Comparison of ENCODE assay signal across 1 cellular context in the genomic region with DNA sequence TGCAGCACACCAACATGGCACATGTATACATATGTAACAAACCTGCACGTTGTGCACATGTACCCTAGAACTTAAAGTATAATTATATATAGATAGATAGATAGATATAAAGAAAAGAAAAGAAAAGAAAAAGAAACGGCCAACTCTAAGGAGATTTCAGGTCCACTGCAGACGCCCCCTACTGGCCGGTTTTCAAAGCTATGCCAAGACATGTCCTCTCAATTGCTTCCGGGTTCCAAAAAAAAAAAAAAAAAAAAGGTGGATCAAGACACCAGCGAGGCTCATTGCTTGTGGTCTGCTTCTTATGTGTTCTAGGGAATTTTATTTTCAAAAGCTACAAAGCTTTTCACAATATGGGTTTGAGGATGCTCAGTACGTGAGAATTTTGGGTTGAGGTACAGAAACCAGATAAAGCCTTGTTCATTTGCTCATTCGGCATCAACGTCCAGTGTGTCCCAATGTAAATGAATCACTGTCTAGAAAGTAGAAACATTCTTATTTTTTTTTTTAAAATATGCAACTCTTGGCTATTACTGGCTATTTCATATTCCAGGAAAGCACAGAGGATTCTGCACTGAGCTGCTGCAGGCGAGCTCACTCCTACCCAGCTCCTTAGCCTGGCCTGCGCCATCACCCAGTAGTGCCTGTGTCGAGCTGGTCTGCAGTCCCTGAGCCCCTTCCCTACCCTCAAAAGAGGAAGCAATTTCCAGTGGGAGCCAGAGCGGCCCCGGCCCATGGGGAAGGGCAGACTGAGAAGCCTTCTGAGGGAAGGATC.
TF ChIP-seq lines count a peak whose summit lies in the region.

No MANE protein-coding gene starts in this region.

TF ChIP-seq in IMR-90, 13 proteins besides CTCF, POLR2A, EP300 and RAD21 (continued from another document):
- TF ChIP-seq ELK1 (IDR thresholded peaks at IDR 0.05; ENCODE audit: borderline replicate concordance, low read depth, low read length) (no peak), RCOR1 (IDR thresholded peaks at IDR 0.05; ENCODE audit: insufficient replicate concordance, low read length) (no peak), NFE2L2 (IDR thresholded peaks at IDR 0.05; ENCODE audit: low read depth, low read length) (no peak), BHLHE40 (IDR thresholded peaks at IDR 0.05; ENCODE audit: low read depth, low read length) (no peak), FOS (IDR thresholded peaks at IDR 0.05; ENCODE audit: low read depth, low read length) (no peak)
